21 cellular contexts compared by ENCODE assay signal in genomic region chr11:3820971-3821370, GRCh38. TPM values are rescaled to one million over a fixed set of nuclear protein-coding genes. Genes with fewer than 3 reads are reported as not detected.
DNase-seq lines count a peak whose midpoint lies in the region; ATAC-seq, FAIRE-seq and TF ChIP-seq lines count a peak whose summit lies in the region.
"Had no signal": no experiment of that assay in that cellular context is flagged by ENCODE, and none has a peak within 500 bp of the region (broad histone marks: within the 10 kb centered on the region; RNA-seq: fewer than 3 reads in every experiment).

No MANE protein-coding gene starts in this region.

- no peaks in the 10 kb centered on the region for H3K27me3 Mint-ChIP-seq in activated CD8-positive, alpha-beta memory T cell treated with anti-CD3 and anti-CD28 coated beads, Interleukin-2, amount 10 ng/mL, durations not matched to agents 7 days and 5 days
- H3K27me3 Mint-ChIP-seq: B cell; CD4-positive, alpha-beta T cell had no signal

- H3K4me2 ChIP-seq in K562 (ENCODE audit: insufficient read depth, low read length) (no peak overlapping the region), osteoblast (ENCODE audit: insufficient read depth, low read length) (no peak overlapping the region)
- H3K4me2 ChIP-seq: A549; BLaER1 treated with 17β-estradiol and CSF1 and Interleukin-3, amounts not matched to agents 10 nM and 100 nM had no signal

- no peak for ATAC-seq in K562
- no peak for ATAC-seq in activated CD8-positive, alpha-beta memory T cell treated with anti-CD3 and anti-CD28 coated beads, Interleukin-2, amount 10 ng/mL, durations not matched to agents 7 days and 5 days
- ATAC-seq: A549; CD8-positive, alpha-beta T cell had no signal

- H3K9me1 ChIP-seq in K562 (ENCODE audit: control insufficient read depth, insufficient read depth, low read length) = peaks cover 5% of the 10 kb centered on the region

- 0 out of 4 replicates have a peak overlapping the region, but pooled peaks of 1 of the 2 experiments have one; percentile 38 for H3K9ac ChIP-seq in K562 (ENCODE audit: insufficient read depth in 1 of 2, low read depth in 2 of 2, low read length in 2 of 2)
- H3K9ac ChIP-seq: BLaER1 treated with 17β-estradiol and CSF1 and Interleukin-3, amounts not matched to agents 10 nM and 100 nM had no signal

- H3K4me1 Mint-ChIP-seq in activated CD8-positive, alpha-beta memory T cell treated with anti-CD3 and anti-CD28 coated beads, Interleukin-2, amount 10 ng/mL, durations not matched to agents 7 days and 5 days = peaks cover 17% of the 10 kb centered on the region

- in situ Hi-C loops in K562 (cut with MboI) = loop anchor here (25.0 kb wide), 1 partner anchor 359 kb away; no protein-coding TSS in a partner anchor

- FAIRE-seq in K562 (lab: Jason Lieb, UNC) = no peak
- FAIRE-seq: A549, D721Med, G401.6, GM12891 had no signal

- H3K4me3 Mint-ChIP-seq in activated CD8-positive, alpha-beta memory T cell treated with anti-CD3 and anti-CD28 coated beads, Interleukin-2, amount 10 ng/mL, durations not matched to agents 7 days and 5 days = no peak overlapping the region
- H3K4me3 Mint-ChIP-seq: B cell; CD4-positive, alpha-beta T cell; CD8-positive, alpha-beta T cell had no signal

- H3K4me3 ChIP-seq in K562 (no peak overlapping the region), osteoblast (ENCODE audit: insufficient read depth, low read length) (no peak overlapping the region), spleen (no peak overlapping the region)
- H3K4me3 ChIP-seq: A549; BLaER1 treated with 17β-estradiol and CSF1 and Interleukin-3, amounts not matched to agents 10 nM and 100 nM had no signal

- H3K9me3 ChIP-seq in K562 (replicated peaks; ENCODE audit: control insufficient read depth, insufficient read depth, low read depth, low read length) (no peaks in the 10 kb centered on the region), osteoblast (ENCODE audit: low read depth, low read length) (no peaks in the 10 kb centered on the region), spleen (no peaks in the 10 kb centered on the region)
- H3K9me3 ChIP-seq: A549; BLaER1 treated with 17β-estradiol and CSF1 and Interleukin-3, amounts not matched to agents 10 nM and 100 nM; Caco-2 had no signal

- TF ChIP-seq POLR2A in K562 (conservative IDR thresholded peaks at IDR 0.05) (no peak), spleen (IDR thresholded peaks at IDR 0.05) (no peak)

- TF ChIP-seq CTCF in K562 (IDR thresholded peaks at IDR 0.05 in 2 of 3, conservative IDR thresholded peaks at IDR 0.05 in 1 of 3; ENCODE audit: insufficient read depth in 2 of 3, low read depth in 1 of 3, low read length in 3 of 3) (no peak), osteoblast (IDR thresholded peaks at IDR 0.05; ENCODE audit: extremely low read depth, low read depth, low read length) (no peak), spleen (IDR thresholded peaks at IDR 0.05 in 8 of 11, conservative IDR thresholded peaks at IDR 0.05 in 3 of 11) (no peak)

- POLR2A ChIA-PET in K562 (lab: Yijun Ruan, JAX) = interaction anchor here (1.1 kb wide), 1 partner anchor 12 kb away, joined by 3 read pairs; no protein-coding TSS in a partner anchor

- intact Hi-C loops in K562 (cut with micrococcal nuclease) = no loop called here
- intact Hi-C loops in spleen (cut with DNase I; ENCODE audit: low total_unique reads) = no loop called here

- CTCF ChIA-PET in K562 (lab: Yijun Ruan, JAX; ENCODE audit: low intra/inter-chr PET ratio) = interaction anchor here (0.6 kb wide), 1 partner anchor 10 kb away, joined by 3 read pairs; no protein-coding TSS in a partner anchor
- CTCF ChIA-PET in activated CD8-positive, alpha-beta memory T cell treated with anti-CD3 and anti-CD28 coated beads, Interleukin-2, amount 10 ng/mL, durations not matched to agents 7 days and 5 days (lab: Charles Lee) = interaction anchor here (2.2 to 3.1 kb wide), 3 partner anchors 12 to 251 kb away, joined by 7 to 28 read pairs (median 11); partner anchors contain the start of genes PGAP2 and RHOG

- no peak overlapping the region for H3K27ac ChIP-seq in K562 (ENCODE audit: extremely low read depth, low read depth, low read length)
- H3K27ac ChIP-seq in osteoblast (ENCODE audit: low read depth, low read length) = no peak overlapping the region
- H3K27ac ChIP-seq in spleen = no peak overlapping the region
- H3K27ac ChIP-seq: 22Rv1; A549; BLaER1 treated with 17β-estradiol and CSF1 and Interleukin-3, amounts not matched to agents 10 nM and 100 nM; C4-2B had no signal

- peaks cover 4% of the 10 kb centered on the region for H3K36me3 Mint-ChIP-seq in activated CD8-positive, alpha-beta memory T cell treated with anti-CD3 and anti-CD28 coated beads, Interleukin-2, amount 10 ng/mL, durations not matched to agents 7 days and 5 days

- BruUV-seq in K562 (replicated peaks; lab: Mats Ljungman, UMichigan) = no TSS peak

- H3K9me3 Mint-ChIP-seq in activated CD8-positive, alpha-beta memory T cell treated with anti-CD3 and anti-CD28 coated beads, Interleukin-2, amount 10 ng/mL, durations not matched to agents 7 days and 5 days (ENCODE audit: low read depth) = no peaks in the 10 kb centered on the region
- H3K9me3 Mint-ChIP-seq: CD4-positive, alpha-beta T cell; CD8-positive, alpha-beta T cell had no signal

- H3K36me3 ChIP-seq in K562 (ENCODE audit: control insufficient read depth, insufficient read depth, low read length) = peaks cover 39% of the 10 kb centered on the region; the same call in 2 of the 3 replicates
- peaks cover 5% of the 10 kb centered on the region for H3K36me3 ChIP-seq in osteoblast (ENCODE audit: insufficient read depth, low read length)
- peaks cover 0 to 18% (median 7%) of the 10 kb centered on the region in 6 donors for H3K36me3 ChIP-seq in spleen

- H2AFZ ChIP-seq in K562 (ENCODE audit: low read depth, low read length) = no peak overlapping the region
- no peak overlapping the region for H2AFZ ChIP-seq in osteoblast (ENCODE audit: low read length)

- DNase-seq in K562 (ENCODE audit: extremely low read depth in 1 of 4, low spot score in 3 of 4) (no peak), osteoblast (ENCODE audit: insufficient read length, low spot score, missing footprints) (peak; percentile 36), spleen (peak; percentile 6), dedifferentiated amniotic fluid mesenchymal stem cell (ENCODE audit: extremely low spot score) (no peak), ecto neural progenitor cell (ENCODE audit: low spot score) (no peak)
- DNase-seq in activated CD8-positive, alpha-beta memory T cell treated with anti-CD3 and anti-CD28 coated beads, Interleukin-2, amount 10 ng/mL, durations not matched to agents 7 days and 5 days = no peak
- DNase-seq: AML-193; Caco-2; Calu3; CD4-positive, alpha-beta T cell; CD8-positive, alpha-beta T cell; DMS79 treated with DMSO at 0.1 percent for 48 hours; GF-D8 had no signal

- H3K4me1 ChIP-seq in K562 (replicated peaks in 1 of 2; ENCODE audit: control insufficient read depth in 2 of 2, insufficient read depth in 2 of 2, low read length in 2 of 2) = peaks cover 28 to 35% of the 10 kb centered on the region in 2 experiments
- peaks cover 7% of the 10 kb centered on the region for H3K4me1 ChIP-seq in osteoblast (ENCODE audit: insufficient read depth, low read length)
- peaks cover 0 to 21% (median 13%) of the 10 kb centered on the region in 6 donors for H3K4me1 ChIP-seq in spleen

- TF ChIP-seq EP300 in K562 (IDR thresholded peaks at IDR 0.05; ENCODE audit: low read length) = no peak

- H4K20me1 ChIP-seq in K562 (replicated peaks; ENCODE audit: control insufficient read depth, insufficient read depth, low read length) (no peaks in the 10 kb centered on the region), osteoblast (ENCODE audit: insufficient read depth, low read length) (no peaks in the 10 kb centered on the region)

- H3K27ac Mint-ChIP-seq in activated CD8-positive, alpha-beta memory T cell treated with anti-CD3 and anti-CD28 coated beads, Interleukin-2, amount 10 ng/mL, durations not matched to agents 7 days and 5 days = no peak overlapping the region
- H3K27ac Mint-ChIP-seq: B cell; CD4-positive, alpha-beta T cell; CD8-positive, alpha-beta T cell had no signal

- WGBS in K562 (ENCODE audit: insufficient coverage, low coverage, missing lambda C conversion rate) = 91% methylated on average over 2 of the region's 2 CpGs
- 93 to 100% (median 97%) methylated on average over 2 of the region's 2 CpGs for WGBS in spleen, 5 donors

- no peaks in the 10 kb centered on the region for H3K27me3 ChIP-seq in K562 (ENCODE audit: control insufficient read depth in 2 of 2, insufficient read depth in 2 of 2, low read length in 2 of 2)
- H3K27me3 ChIP-seq in osteoblast (ENCODE audit: insufficient read depth, low read length) = no peaks in the 10 kb centered on the region
- H3K27me3 ChIP-seq in spleen (replicated peaks in 1 of 7) = no peaks in the 10 kb centered on the region
- H3K27me3 ChIP-seq: BLaER1 treated with 17β-estradiol and CSF1 and Interleukin-3, amounts not matched to agents 10 nM and 100 nM had no signal

- peaks cover 14% of the 10 kb centered on the region; the same call in 2 of the 3 replicates for H3K79me2 ChIP-seq in K562 (ENCODE audit: control insufficient read depth, insufficient read depth, low read length)
- no peaks in the 10 kb centered on the region for H3K79me2 ChIP-seq in osteoblast (ENCODE audit: insufficient read depth, low read length)

- no peak for TF ChIP-seq RAD21 in K562 (CRISPR knock-in tag; conservative IDR thresholded peaks at IDR 0.05 in 1 of 2, IDR thresholded peaks at IDR 0.05 in 1 of 2)

RNA-seq across cellular contexts. Expression of gene PGAP2, which starts 12.6 kb away (rescaled TPM):
- 52.9 and 128 TPM in 2 replicates for total RNA-seq in K562 (2011; cell fraction: chromatin; rRNA removed; ENCODE audit: low replicate concordance)
- 70.0 and 81.9 TPM in 2 replicates for total RNA-seq in K562 (2011; cell fraction: nucleolus; rRNA removed)
- 77.8 and 87.7 TPM in 2 replicates for total RNA-seq in K562 (2011; cell fraction: nucleoplasm; rRNA removed)
- total RNA-seq in K562 (2014; rRNA removed) (17.9 and 26.9 TPM in 2 replicates), K562 (2014; rRNA removed; fragmentation: Illumina TruSeq; extraction: Trizol) (18.4 and 20.2 TPM in 2 replicates), K562 (2015; rRNA removed; fragmentation: Illumina TruSeq; extraction: Trizol) (20.6 and 22.7 TPM in 2 replicates), K562 (2021) (35.2 and 38.0 TPM in 2 replicates), osteoblast (10.3 and 10.9 TPM in 2 replicates), spleen (10 to 100 TPM; 10.7 to 22.2 (median 13.3) TPM)
- polyA plus RNA-seq in K562 (2011; rRNA removed) (47.2 and 57.2 TPM in 2 replicates), K562 (2014; fragmentation: Illumina TruSeq; extraction: Trizol) (46.4 and 49.7 TPM in 2 replicates), K562 (2014; fragmentation: Nextera tagmentation; extraction: Ambion mirVana) (10 to 100 TPM; 33.7 to 40.0 TPM), K562 (2014; rRNA removed) (31.8 and 34.9 TPM in 2 replicates), spleen (10 to 100 TPM; 14.9 to 19.7 (median 15.1) TPM)
- polyA plus RNA-seq in K562 (2011; cell fraction: cytosol; rRNA removed) = 61.2 and 89.0 TPM in 2 replicates
- polyA plus RNA-seq in K562 (2011; cell fraction: nucleus; rRNA removed) = 177 and 185 TPM in 2 replicates
- 38.5 and 43.9 TPM in 2 replicates for polyA plus RNA-seq in K562 (2012)
- 32.7 and 40.7 TPM in 2 replicates for polyA minus RNA-seq in K562 (2011; rRNA and poly(A)+ RNA removed)
- polyA minus RNA-seq in K562 (2011; cell fraction: cytosol; rRNA and poly(A)+ RNA removed) = 16.9 and 30.9 TPM in 2 replicates
- 18.3 and 23.0 TPM in 2 replicates for polyA minus RNA-seq in K562 (2011; cell fraction: nucleus; rRNA and poly(A)+ RNA removed)
- total RNA-seq in activated CD8-positive, alpha-beta memory T cell treated with anti-CD3 and anti-CD28 coated beads, Interleukin-2, amount 10 ng/mL, durations not matched to agents 7 days and 5 days = 10 to 100 TPM; 22.7 to 23.5 TPM

RNA-seq across cellular contexts. Expression of gene RHOG, which starts 19.8 kb away (rescaled TPM):
- 27.7 and 100.0 TPM in 2 replicates for total RNA-seq in K562 (2011; cell fraction: chromatin; rRNA removed; ENCODE audit: low replicate concordance)
- total RNA-seq in K562 (2011; cell fraction: nucleolus; rRNA removed) = 89.7 and 100 TPM in 2 replicates
- total RNA-seq in K562 (2011; cell fraction: nucleoplasm; rRNA removed) = 70.6 and 86.3 TPM in 2 replicates
- 80.3 and 117 TPM in 2 replicates for total RNA-seq in K562 (2014; rRNA removed)
- 34.7 and 43.6 TPM in 2 replicates for total RNA-seq in K562 (2014; rRNA removed; fragmentation: Illumina TruSeq; extraction: Trizol)
- total RNA-seq in K562 (2015; rRNA removed; fragmentation: Illumina TruSeq; extraction: Trizol) = 70.0 and 71.8 TPM in 2 replicates
- total RNA-seq in K562 (2021) = 157 and 162 TPM in 2 replicates
- polyA plus RNA-seq in K562 (2011; rRNA removed) = 112 and 121 TPM in 2 replicates
- 199 and 423 TPM in 2 replicates for polyA plus RNA-seq in K562 (2011; cell fraction: cytosol; rRNA removed)
- polyA plus RNA-seq in K562 (2011; cell fraction: nucleus; rRNA removed) = 55.6 and 75.5 TPM in 2 replicates
- 177 and 217 TPM in 2 replicates for polyA plus RNA-seq in K562 (2012)
- polyA plus RNA-seq in K562 (2014; fragmentation: Illumina TruSeq; extraction: Trizol) = 153 and 223 TPM in 2 replicates
- polyA plus RNA-seq in K562 (2014; fragmentation: Nextera tagmentation; extraction: Ambion mirVana) = 10 to 100 TPM; 22.6 to 36.8 TPM
- polyA plus RNA-seq in K562 (2014; rRNA removed) = 134 and 159 TPM in 2 replicates
- polyA minus RNA-seq in K562 (2011; rRNA and poly(A)+ RNA removed) = 68.0 and 101 TPM in 2 replicates
- polyA minus RNA-seq in K562 (2011; cell fraction: cytosol; rRNA and poly(A)+ RNA removed) = 169 and 173 TPM in 2 replicates
- 39.9 and 49.1 TPM in 2 replicates for polyA minus RNA-seq in K562 (2011; cell fraction: nucleus; rRNA and poly(A)+ RNA removed)
- 13.3 and 17.0 TPM in 2 replicates for total RNA-seq in osteoblast
- total RNA-seq in spleen = 100 to 1,000 TPM; 144 to 256 (median 155) TPM
- 100 to 1,000 TPM; 102 to 142 (median 107) TPM for polyA plus RNA-seq in spleen
- 100 to 1,000 TPM; 154 to 163 TPM for total RNA-seq in activated CD8-positive, alpha-beta memory T cell treated with anti-CD3 and anti-CD28 coated beads, Interleukin-2, amount 10 ng/mL, durations not matched to agents 7 days and 5 days

RNA-seq across cellular contexts. Expression of gene NUP98, which starts 23.6 kb away (rescaled TPM):
- 342 and 546 TPM in 2 replicates for total RNA-seq in K562 (2011; cell fraction: chromatin; rRNA removed; ENCODE audit: low replicate concordance)
- 195 and 218 TPM in 2 replicates for total RNA-seq in K562 (2011; cell fraction: nucleolus; rRNA removed)
- 297 and 312 TPM in 2 replicates for total RNA-seq in K562 (2011; cell fraction: nucleoplasm; rRNA removed)
- total RNA-seq in K562 (2014; rRNA removed) (143 TPM in 2 replicates), K562 (2014; rRNA removed; fragmentation: Illumina TruSeq; extraction: Trizol) (116 and 118 TPM in 2 replicates), K562 (2015; rRNA removed; fragmentation: Illumina TruSeq; extraction: Trizol) (164 and 182 TPM in 2 replicates), K562 (2021) (122 and 130 TPM in 2 replicates), osteoblast (114 and 119 TPM in 2 replicates), spleen (100 to 1,000 TPM in 3 of 7 donors, 10 to 100 TPM in 4; 71.2 to 171 (median 99.7) TPM)
- polyA plus RNA-seq in K562 (2011; rRNA removed) (132 and 146 TPM in 2 replicates), K562 (2014; fragmentation: Illumina TruSeq; extraction: Trizol) (196 and 197 TPM in 2 replicates), K562 (2014; fragmentation: Nextera tagmentation; extraction: Ambion mirVana) (10 to 100 TPM; 45.1 to 60.8 TPM), K562 (2014; rRNA removed) (128 and 131 TPM in 2 replicates), spleen (10 to 100 TPM; 12.6 to 21.4 (median 16.9) TPM)
- 259 and 340 TPM in 2 replicates for polyA plus RNA-seq in K562 (2011; cell fraction: cytosol; rRNA removed)
- 203 and 273 TPM in 2 replicates for polyA plus RNA-seq in K562 (2011; cell fraction: nucleus; rRNA removed)
- polyA plus RNA-seq in K562 (2012) = 80.8 and 90.3 TPM in 2 replicates
- polyA minus RNA-seq in K562 (2011; rRNA and poly(A)+ RNA removed) = 279 and 376 TPM in 2 replicates
- 161 and 183 TPM in 2 replicates for polyA minus RNA-seq in K562 (2011; cell fraction: cytosol; rRNA and poly(A)+ RNA removed)
- polyA minus RNA-seq in K562 (2011; cell fraction: nucleus; rRNA and poly(A)+ RNA removed) = 94.9 and 145 TPM in 2 replicates
- total RNA-seq in activated CD8-positive, alpha-beta memory T cell treated with anti-CD3 and anti-CD28 coated beads, Interleukin-2, amount 10 ng/mL, durations not matched to agents 7 days and 5 days = 100 to 1,000 TPM; 106 to 108 TPM

RNA-seq across cellular contexts. Expression of gene STIM1, which starts 34.5 kb away (rescaled TPM):
- 148 and 250 TPM in 2 replicates for total RNA-seq in K562 (2011; cell fraction: chromatin; rRNA removed; ENCODE audit: low replicate concordance)
- total RNA-seq in K562 (2011; cell fraction: nucleolus; rRNA removed) = 183 and 205 TPM in 2 replicates
- total RNA-seq in K562 (2011; cell fraction: nucleoplasm; rRNA removed) = 147 and 198 TPM in 2 replicates
- total RNA-seq in K562 (2014; rRNA removed) (22.1 and 23.9 TPM in 2 replicates), K562 (2014; rRNA removed; fragmentation: Illumina TruSeq; extraction: Trizol) (25.8 and 28.2 TPM in 2 replicates), K562 (2015; rRNA removed; fragmentation: Illumina TruSeq; extraction: Trizol) (18.3 and 20.6 TPM in 2 replicates), K562 (2021) (50.4 and 50.5 TPM in 2 replicates), osteoblast (57.5 and 57.9 TPM in 2 replicates), spleen (10 to 100 TPM; 55.4 to 85.2 (median 65.0) TPM)
- polyA plus RNA-seq in K562 (2011; rRNA removed) (30.2 and 42.1 TPM in 2 replicates), K562 (2014; fragmentation: Illumina TruSeq; extraction: Trizol) (38.8 and 39.1 TPM in 2 replicates), K562 (2014; fragmentation: Nextera tagmentation; extraction: Ambion mirVana) (1 to 10 TPM; 7.7 to 8.0 TPM), K562 (2014; rRNA removed) (22.5 and 24.7 TPM in 2 replicates), spleen (10 to 100 TPM; 13.0 to 22.5 (median 16.3) TPM)
- 32.2 and 32.4 TPM in 2 replicates for polyA plus RNA-seq in K562 (2011; cell fraction: cytosol; rRNA removed)
- polyA plus RNA-seq in K562 (2011; cell fraction: nucleus; rRNA removed) = 47.0 and 55.3 TPM in 2 replicates
- 55.9 and 67.3 TPM in 2 replicates for polyA plus RNA-seq in K562 (2012)
- 160 and 190 TPM in 2 replicates for polyA minus RNA-seq in K562 (2011; rRNA and poly(A)+ RNA removed)
- 46.1 and 63.4 TPM in 2 replicates for polyA minus RNA-seq in K562 (2011; cell fraction: cytosol; rRNA and poly(A)+ RNA removed)
- 30.4 and 55.1 TPM in 2 replicates for polyA minus RNA-seq in K562 (2011; cell fraction: nucleus; rRNA and poly(A)+ RNA removed)
- total RNA-seq in activated CD8-positive, alpha-beta memory T cell treated with anti-CD3 and anti-CD28 coated beads, Interleukin-2, amount 10 ng/mL, durations not matched to agents 7 days and 5 days = 100 to 1,000 TPM in 1 of 2 experiments, 10 to 100 TPM in 1; 83.5 to 104 TPM

Comparison
In these comparisons a context has a peak if more than half of its experiments do, and no peak if none do; other contexts are left out.
1. DNase-seq: peak in osteoblast (single experiment) and spleen (single experiment); none in K562 (0 of 4), activated CD8-positive, alpha-beta memory T cell treated with anti-CD3 and anti-CD28 coated beads, Interleukin-2, amount 10 ng/mL, durations not matched to agents 7 days and 5 days (single experiment), dedifferentiated amniotic fluid mesenchymal stem cell (single experiment) and ecto neural progenitor cell (single experiment).